Comparison of ENCODE assay signal across 19 cellular contexts in the genomic region with DNA sequence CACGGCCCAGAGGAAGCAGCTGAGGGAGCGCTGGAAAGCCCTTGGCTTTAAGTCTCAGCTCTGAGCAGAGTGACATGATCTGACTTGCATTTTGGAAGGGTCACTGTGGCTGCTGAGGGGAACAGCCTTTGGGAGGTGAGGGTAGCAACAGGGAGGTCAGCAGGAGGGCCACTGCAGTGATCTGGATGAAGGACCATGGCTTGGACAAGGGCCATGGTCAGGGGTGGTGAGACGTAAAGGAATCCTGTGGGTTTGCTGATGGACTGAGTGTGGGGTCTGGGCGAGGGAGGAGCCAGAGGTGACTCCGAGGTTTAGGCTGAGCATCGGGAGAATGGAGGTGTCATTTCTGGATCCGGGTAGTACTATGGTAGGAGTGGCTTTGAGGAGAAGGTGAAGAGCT. TPM values are rescaled to one million over a fixed set of nuclear protein-coding genes. Genes with fewer than 3 reads are reported as not detected.
A peak's percentile ranks its signal among the peaks of the same experiment; 100 is the strongest.
DNase-seq lines count a peak whose midpoint lies in the region; ATAC-seq and TF ChIP-seq lines count a peak whose summit lies in the region.
"Had no signal": no experiment of that assay in that cellular context is flagged by ENCODE, and none has a peak within 500 bp of the region (broad histone marks: within the 10 kb centered on the region; RNA-seq: fewer than 3 reads in every experiment).

No MANE protein-coding gene starts in this region.

- no peak overlapping the region for H3K27ac ChIP-seq in CD8-positive, alpha-beta memory T cell (ENCODE audit: low read depth, low read length)
- H3K27ac ChIP-seq in transverse colon = no peak overlapping the region
- H3K27ac ChIP-seq in ovary = no peak overlapping the region
- H3K27ac ChIP-seq: tibial artery had no signal

- H3K27me3 Mint-ChIP-seq in CD14-positive monocyte (ENCODE audit: low read depth in 3 of 3) = peaks cover 0 to 4% (median 0%) of the 10 kb centered on the region in 3 donors
- H3K27me3 Mint-ChIP-seq in CD8-positive, alpha-beta memory T cell = peaks cover 0 to 1% of the 10 kb centered on the region in 2 donors
- no peaks in the 10 kb centered on the region for H3K27me3 Mint-ChIP-seq in activated naive CD8-positive, alpha-beta T cell treated with anti-CD3 and anti-CD28 coated beads, Interleukin-2, amount 10 ng/mL, durations not matched to agents 7 days and 5 days
- H3K27me3 Mint-ChIP-seq in naive thymus-derived CD8-positive, alpha-beta T cell = no peaks in the 10 kb centered on the region

- peaks cover 30% of the 10 kb centered on the region for H3K36me3 ChIP-seq in CD8-positive, alpha-beta memory T cell (ENCODE audit: insufficient read depth, low read length)
- H3K36me3 ChIP-seq in transverse colon (peaks cover 0 to 38% (median 18%) of the 10 kb centered on the region in 4 donors), ovary (no peaks in the 10 kb centered on the region)

- no peak for ATAC-seq in activated naive CD8-positive, alpha-beta T cell treated with anti-CD3 and anti-CD28 coated beads, Interleukin-2, amount 10 ng/mL, durations not matched to agents 7 days and 5 days (ENCODE audit: low read depth)
- ATAC-seq in naive thymus-derived CD8-positive, alpha-beta T cell = no peak
- no peak for ATAC-seq in HG03045 (IDR thresholded peaks at IDR 0.05; ENCODE audit: unreplicated experiment)

- CTCF ChIA-PET in CD8-positive, alpha-beta memory T cell (lab: Charles Lee) = interaction anchor here (0.5 to 1.5 kb wide), 2 partner anchors 33 to 280 kb away, joined by 3 read pairs; no protein-coding TSS in a partner anchor

- TF ChIP-seq POLR2A in transverse colon (IDR thresholded peaks at IDR 0.05) = no peak
- no peak for TF ChIP-seq POLR2A in ovary (IDR thresholded peaks at IDR 0.05)

- H3K4me1 ChIP-seq in CD8-positive, alpha-beta memory T cell (ENCODE audit: insufficient read depth, low read length) = peaks cover 52% of the 10 kb centered on the region
- H3K4me1 ChIP-seq in transverse colon (peaks cover 0 to 18% (median 1%) of the 10 kb centered on the region in 4 donors), ovary (ENCODE audit: insufficient read depth) (no peaks in the 10 kb centered on the region)

- H3K27ac Mint-ChIP-seq in CD14-positive monocyte = peak overlapping the region in 4 of 7 donors; percentile 6 to 67 (median 34)
- H3K27ac Mint-ChIP-seq in CD8-positive, alpha-beta memory T cell = peak overlapping the region in 7 of 8 donors; percentile 33 to 92 (median 73)
- peak overlapping the region; percentile 94 for H3K27ac Mint-ChIP-seq in activated naive CD8-positive, alpha-beta T cell treated with anti-CD3 and anti-CD28 coated beads, Interleukin-2, amount 10 ng/mL, durations not matched to agents 7 days and 5 days
- peak overlapping the region; percentile 76 to 96 (median 94) for H3K27ac Mint-ChIP-seq in naive thymus-derived CD8-positive, alpha-beta T cell

- H3K4me3 Mint-ChIP-seq in CD14-positive monocyte = no peak overlapping the region
- H3K4me3 Mint-ChIP-seq in CD8-positive, alpha-beta memory T cell = peak overlapping the region in 5 of 7 donors; percentile 40 to 74 (median 47)
- H3K4me3 Mint-ChIP-seq in activated naive CD8-positive, alpha-beta T cell treated with anti-CD3 and anti-CD28 coated beads, Interleukin-2, amount 10 ng/mL, durations not matched to agents 7 days and 5 days = no peak overlapping the region
- peak overlapping the region in 6 of 10 donors; percentile 19 to 81 (median 35) for H3K4me3 Mint-ChIP-seq in naive thymus-derived CD8-positive, alpha-beta T cell
- H3K4me3 Mint-ChIP-seq: activated T-helper 1 cell treated with anti-CD3 and anti-CD28 coated beads, Interleukin-12 subunit alpha, Interleukin-12 subunit beta, Interleukin-2, Interleukin-4 antibody, amounts not matched to agents 30 ng/mL and 10 ng/mL and 1 ng/mL, durations not matched to agents 14 hours and 24 hours and 36 hours had no signal

- H3K9me3 ChIP-seq in CD8-positive, alpha-beta memory T cell (ENCODE audit: low read length) = no peaks in the 10 kb centered on the region
- H3K9me3 ChIP-seq in transverse colon (no peaks in the 10 kb centered on the region), ovary (no peaks in the 10 kb centered on the region)
- H3K9me3 ChIP-seq: tibial artery had no signal

- WGBS in transverse colon (ENCODE audit: low coverage in 1 of 2), 2 donors = 91 to 92% methylated on average over 6 to 7 of the region's 7 CpGs
- 86 to 89% (median 87%) methylated on average over 7 of the region's 7 CpGs for WGBS in ovary, 3 donors

- peaks cover 49 to 70% of the 10 kb centered on the region in 2 donors for H3K36me3 Mint-ChIP-seq in CD14-positive monocyte
- peaks cover 0 to 58% (median 8%) of the 10 kb centered on the region in 3 donors for H3K36me3 Mint-ChIP-seq in CD8-positive, alpha-beta memory T cell
- peaks cover 18% of the 10 kb centered on the region for H3K36me3 Mint-ChIP-seq in activated naive CD8-positive, alpha-beta T cell treated with anti-CD3 and anti-CD28 coated beads, Interleukin-2, amount 10 ng/mL, durations not matched to agents 7 days and 5 days
- H3K36me3 Mint-ChIP-seq in naive thymus-derived CD8-positive, alpha-beta T cell = peaks cover 0 to 46% (median 15%) of the 10 kb centered on the region in 3 donors

- no peak overlapping the region for H3K4me3 ChIP-seq in CD8-positive, alpha-beta memory T cell (ENCODE audit: low read length)
- H3K4me3 ChIP-seq in transverse colon = no peak overlapping the region
- H3K4me3 ChIP-seq in ovary = no peak overlapping the region
- H3K4me3 ChIP-seq: lung, tibial artery had no signal

- H3K4me1 Mint-ChIP-seq in CD14-positive monocyte = peaks cover 32% of the 10 kb centered on the region
- H3K4me1 Mint-ChIP-seq in CD8-positive, alpha-beta memory T cell = peaks cover 50 to 57% (median 57%) of the 10 kb centered on the region in 3 donors
- H3K4me1 Mint-ChIP-seq in activated naive CD8-positive, alpha-beta T cell treated with anti-CD3 and anti-CD28 coated beads, Interleukin-2, amount 10 ng/mL, durations not matched to agents 7 days and 5 days = peaks cover 45% of the 10 kb centered on the region
- H3K4me1 Mint-ChIP-seq in naive thymus-derived CD8-positive, alpha-beta T cell = peaks cover 28 to 60% (median 57%) of the 10 kb centered on the region in 4 donors

- in situ Hi-C loops in transverse colon (cut with MboI; ENCODE audit: low pct_ligation_motif_present in 1 of 4, low pct_unique_long_range_greater_than_20kb in 1 of 4, low sequenced_read_pairs in 3 of 4) = no loop called here

- TF ChIP-seq CTCF in CD14-positive monocyte (IDR thresholded peaks at IDR 0.05) (no peak), transverse colon (IDR thresholded peaks at IDR 0.05) (no peak), ovary (IDR thresholded peaks at IDR 0.05) (no peak)

- no peak for TF ChIP-seq EP300 in transverse colon (IDR thresholded peaks at IDR 0.05; ENCODE audit: low read depth)
- TF ChIP-seq EP300 in ovary (IDR thresholded peaks at IDR 0.05) = no peak

- H3K9me3 Mint-ChIP-seq in CD14-positive monocyte = peaks cover 0 to 2% (median 0%) of the 10 kb centered on the region in 7 donors
- no peaks in the 10 kb centered on the region for H3K9me3 Mint-ChIP-seq in CD8-positive, alpha-beta memory T cell
- H3K9me3 Mint-ChIP-seq in activated naive CD8-positive, alpha-beta T cell treated with anti-CD3 and anti-CD28 coated beads, Interleukin-2, amount 10 ng/mL, durations not matched to agents 7 days and 5 days = no peaks in the 10 kb centered on the region
- H3K9me3 Mint-ChIP-seq in naive thymus-derived CD8-positive, alpha-beta T cell = no peaks in the 10 kb centered on the region
- H3K9me3 Mint-ChIP-seq: activated T-helper 1 cell treated with anti-CD3 and anti-CD28 coated beads, Interleukin-12 subunit alpha, Interleukin-12 subunit beta, Interleukin-2, Interleukin-4 antibody, amounts not matched to agents 30 ng/mL and 10 ng/mL and 1 ng/mL, durations not matched to agents 14 hours and 24 hours and 36 hours had no signal

- POLR2A ChIA-PET in CD8-positive, alpha-beta memory T cell (lab: Charles Lee) = no interaction called here
- POLR2A ChIA-PET in activated naive CD8-positive, alpha-beta T cell treated with anti-CD3 and anti-CD28 coated beads, Interleukin-2, amount 10 ng/mL, durations not matched to agents 7 days and 5 days (lab: Charles Lee) = no interaction called here
- POLR2A ChIA-PET in naive thymus-derived CD8-positive, alpha-beta T cell (lab: Charles Lee) = interaction anchor here (0.5 to 1.6 kb wide), 4 partner anchors 12 to 203 kb away, joined by 3 to 9 read pairs (median 4); no protein-coding TSS in a partner anchor

- no peaks in the 10 kb centered on the region for H3K27me3 ChIP-seq in CD8-positive, alpha-beta memory T cell (ENCODE audit: insufficient read depth, low read length, poor library complexity, severe bottlenecking)
- H3K27me3 ChIP-seq in transverse colon = no peaks in the 10 kb centered on the region
- H3K27me3 ChIP-seq in ovary = no peaks in the 10 kb centered on the region
- H3K27me3 ChIP-seq: tibial artery had no signal

- DNase-seq in CD14-positive monocyte (ENCODE audit: low spot score) = no peak
- DNase-seq in CD8-positive, alpha-beta memory T cell = no peak
- DNase-seq in activated naive CD8-positive, alpha-beta T cell treated with anti-CD3 and anti-CD28 coated beads, Interleukin-2, amount 10 ng/mL, durations not matched to agents 7 days and 5 days = no peak
- no peak for DNase-seq in naive thymus-derived CD8-positive, alpha-beta T cell
- no peak for DNase-seq in transverse colon
- no peak for DNase-seq in hypothalamus (lab: John Stamatoyannopoulos, UW)
- DNase-seq in ovary = no peak
- DNase-seq: activated CD4-positive, alpha-beta T cell treated with anti-CD3 and anti-CD28 coated beads for 4 hours; DND-41; MM.1S; NCI-H1930; NCI-H446 treated with DMSO at 0.1 percent for 48 hours; Right ventricle myocardium superior; stimulated activated CD4-positive, alpha-beta T cell treated with anti-CD3 and anti-CD28 coated beads, Interleukin-4, amount 100 ng/mL, for 24 hours; T-helper 9 cell; tibial artery had no signal

- intact Hi-C loops in CD14-positive monocyte (cut with micrococcal nuclease) = no loop called here
- intact Hi-C loops in transverse colon (cut with DNase I; ENCODE audit: low total_unique reads) = no loop called here
- intact Hi-C loops in ovary (cut with DNase I) = no loop called here

RNA-seq across cellular contexts. Expression of a gene that starts 33.3 kb away (rescaled TPM):
- polyA plus RNA-seq in CD14-positive monocyte (10 to 100 TPM; 27.9 to 29.1 TPM), ovary (10 to 100 TPM in 1 of 2 donors, 1 to 10 TPM in 1; 5.7 to 56.2 TPM)
- total RNA-seq in CD8-positive, alpha-beta memory T cell = 10 to 100 TPM; 40.0 to 42.2 TPM
- polyA plus RNA-seq in CD8-positive, alpha-beta memory T cell = 50.4 TPM
- 100 to 1,000 TPM; 101 to 115 TPM for total RNA-seq in activated naive CD8-positive, alpha-beta T cell treated with anti-CD3 and anti-CD28 coated beads, Interleukin-2, amount 10 ng/mL, durations not matched to agents 7 days and 5 days
- total RNA-seq in naive thymus-derived CD8-positive, alpha-beta T cell = 100 to 1,000 TPM; 117 to 118 TPM
- 10 to 100 TPM; 53.3 to 63.3 (median 62.0) TPM for polyA plus RNA-seq in naive thymus-derived CD8-positive, alpha-beta T cell
- total RNA-seq in transverse colon (100 to 1,000 TPM in 2 of 4 donors, 10 to 100 TPM in 2; 84.5 to 274 (median 172) TPM), ovary (10 to 100 TPM; 32.0 to 55.9 (median 43.9) TPM)

RNA-seq across cellular contexts. Expression of a gene that starts 57.4 kb away (rescaled TPM):
- polyA plus RNA-seq in CD14-positive monocyte (10 to 100 TPM; 65.1 to 82.3 TPM), ovary (10 to 100 TPM; 48.8 to 61.5 TPM)
- 100 to 1,000 TPM; 151 to 154 TPM for total RNA-seq in CD8-positive, alpha-beta memory T cell
- 90.0 TPM for polyA plus RNA-seq in CD8-positive, alpha-beta memory T cell
- 10 to 100 TPM; 83.6 to 93.9 TPM for total RNA-seq in activated naive CD8-positive, alpha-beta T cell treated with anti-CD3 and anti-CD28 coated beads, Interleukin-2, amount 10 ng/mL, durations not matched to agents 7 days and 5 days
- 10 to 100 TPM; 63.2 to 65.6 TPM for total RNA-seq in naive thymus-derived CD8-positive, alpha-beta T cell
- 100 to 1,000 TPM in 1 of 3 donors, 10 to 100 TPM in 2; 97.0 to 130 (median 100.0) TPM for polyA plus RNA-seq in naive thymus-derived CD8-positive, alpha-beta T cell
- total RNA-seq in transverse colon (10 to 100 TPM; 13.5 to 70.7 (median 41.8) TPM), ovary (10 to 100 TPM; 45.1 to 63.5 (median 49.7) TPM)

Comparison
In these comparisons a context has a peak if more than half of its experiments do, and no peak if none do; other contexts are left out.
1. H3K27ac Mint-ChIP-seq: peak in every context shown above with its lines; median percentile 94 in naive thymus-derived CD8-positive, alpha-beta T cell; 94 in activated naive CD8-positive, alpha-beta T cell treated with anti-CD3 and anti-CD28 coated beads, Interleukin-2, amount 10 ng/mL, durations not matched to agents 7 days and 5 days; 73 in CD8-positive, alpha-beta memory T cell; 34 in CD14-positive monocyte.
2. H3K4me3 Mint-ChIP-seq: peak in CD8-positive, alpha-beta memory T cell (5 of 7) and naive thymus-derived CD8-positive, alpha-beta T cell (6 of 10); none in CD14-positive monocyte (0 of 2) and activated naive CD8-positive, alpha-beta T cell treated with anti-CD3 and anti-CD28 coated beads, Interleukin-2, amount 10 ng/mL, durations not matched to agents 7 days and 5 days (single experiment).